In the genomic region with DNA sequence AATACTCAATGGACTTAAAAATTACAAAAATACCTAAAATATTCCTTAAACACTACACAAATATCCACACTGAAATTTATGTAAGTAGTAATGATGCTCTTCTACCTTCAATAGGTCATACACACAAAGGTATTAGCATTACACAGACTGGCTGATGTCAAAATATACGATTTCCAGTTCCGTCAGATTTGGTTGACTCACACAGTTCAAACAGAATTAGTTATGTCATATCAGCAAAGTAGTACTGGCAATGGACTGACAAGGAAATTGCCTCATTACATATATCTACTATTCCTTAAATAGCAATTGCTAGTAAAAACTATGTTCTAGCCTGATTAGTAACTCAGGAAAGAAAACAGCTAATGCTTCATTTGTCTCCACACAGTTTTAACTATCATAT, we compare ENCODE assay signal across 24 cellular contexts.
DNase-seq lines count a peak whose midpoint lies in the region; ATAC-seq and TF ChIP-seq lines count a peak whose summit lies in the region.
"Had no signal": no experiment of that assay in that cellular context is flagged by ENCODE, and none has a peak within 500 bp of the region (broad histone marks: within the 10 kb centered on the region; RNA-seq: fewer than 3 reads in every experiment).

No MANE protein-coding gene starts in this region.

- H3K27me3 ChIP-seq in SK-N-SH (ENCODE audit: insufficient read depth) = no peaks in the 10 kb centered on the region
- H3K27me3 ChIP-seq in neutrophil = no peaks in the 10 kb centered on the region
- H3K27me3 ChIP-seq: heart right ventricle, SJCRH30, upper lobe of right lung had no signal

- no peak overlapping the region for H2AFZ ChIP-seq in SK-N-SH (ENCODE audit: low read depth)
- H2AFZ ChIP-seq: PC-9 had no signal

- 0 out of 2 replicates have a peak, but pooled peaks cover 4% of the 10 kb centered on the region for H4K20me1 ChIP-seq in SK-N-SH (ENCODE audit: insufficient read depth)

- H3K4me2 ChIP-seq in SK-N-SH = no peak overlapping the region
- H3K4me2 ChIP-seq: PC-9 had no signal

- no peaks in the 10 kb centered on the region for H3F3A ChIP-seq in SK-N-SH (replicated peaks; ENCODE audit: insufficient read depth)

- H3K9me2 ChIP-seq in SK-N-SH = no peaks in the 10 kb centered on the region

- TF ChIP-seq CTCF in SK-N-SH (IDR thresholded peaks at IDR 0.05) = no peak
- no peak for TF ChIP-seq CTCF in epithelial cell of esophagus (IDR thresholded peaks at IDR 0.05; ENCODE audit: insufficient read depth, low read depth, low read length, missing control alignments)
- no peak for TF ChIP-seq CTCF in neutrophil (IDR thresholded peaks at IDR 0.05)

- H3K4me1 ChIP-seq in SK-N-SH (ENCODE audit: control insufficient read depth in 1 of 2, insufficient read depth in 2 of 2, low read depth in 1 of 2, low read length in 1 of 2) (no peaks in the 10 kb centered on the region; a peak in 1 of 4 replicates), neutrophil (ENCODE audit: control insufficient read depth in 1 of 2, insufficient read depth in 1 of 2, low read depth in 1 of 2, low read length in 1 of 2) (peaks cover 0 to 5% of the 10 kb centered on the region in 2 experiments)
- H3K4me1 ChIP-seq: SJCRH30, upper lobe of right lung had no signal

- POLR2A ChIA-PET in SK-N-SH (lab: Yijun Ruan, JAX) = no interaction called here

- 81% methylated on average over 2 of the region's 2 CpGs for WGBS in SK-N-SH (ENCODE audit: low lambda C conversion rate)

- H3K36me3 ChIP-seq in SK-N-SH (replicated peaks in 1 of 2; ENCODE audit: control insufficient read depth in 1 of 2, insufficient read depth in 2 of 2, low read length in 1 of 2) (peaks cover 7 to 10% of the 10 kb centered on the region in 2 experiments), neutrophil (peaks cover 19% of the 10 kb centered on the region)
- H3K36me3 ChIP-seq: upper lobe of right lung had no signal

- no peak for ATAC-seq in GM21367 (IDR thresholded peaks at IDR 0.05; ENCODE audit: unreplicated experiment)
- ATAC-seq: effector memory CD8-positive, alpha-beta T cell; upper lobe of right lung had no signal

- peaks cover 12% of the 10 kb centered on the region; the same call in 1 of the 2 replicates for H3K79me2 ChIP-seq in SK-N-SH (ENCODE audit: insufficient read depth)

- peak; percentile 34 for DNase-seq in DMS53 (lab: John Stamatoyannopoulos, UW)
- no peak for DNase-seq in DMS53 treated with DMSO at 0.1 percent for 48 hours (lab: John Stamatoyannopoulos, UW; ENCODE audit: unreplicated experiment)
- no peak for DNase-seq in SK-N-SH
- peak; percentile 70 for DNase-seq in epithelial cell of esophagus (ENCODE audit: low read depth)
- no peak for DNase-seq in activated CD4-positive, CD25-positive, alpha-beta regulatory T cell (lab: John Stamatoyannopoulos, UW)
- DNase-seq in GF-D8 (lab: John Stamatoyannopoulos, UW) = no peak
- DNase-seq: activated CD4-positive, alpha-beta T cell treated with anti-CD3 and anti-CD28 coated beads, Interleukin-2, amount 50 U/mL, for 4 hours; activated T-cell treated with anti-CD3 and anti-CD28 coated beads for 4 hours; AML-193; amniotic stem cell; cerebellar nuclear complex; effector memory CD8-positive, alpha-beta T cell; heart right ventricle; NCI-H1694; NCI-H748 treated with DMSO at 0.1 percent for 48 hours; nucleus accumbens; PC-9; retina; SJCRH30; upper lobe of right lung; WERI-Rb-1 had no signal

- H3K27ac ChIP-seq in SK-N-SH (ENCODE audit: low read depth in 2 of 2, low read length in 1 of 2) = no peak overlapping the region
- peak overlapping the region; percentile 37 for H3K27ac ChIP-seq in neutrophil
- H3K27ac ChIP-seq: 22Rv1, PC-9, SJCRH30, upper lobe of right lung, WERI-Rb-1 had no signal

- no peaks in the 10 kb centered on the region for H3K9me3 ChIP-seq in SK-N-SH
- H3K9me3 ChIP-seq in neutrophil = no peaks in the 10 kb centered on the region
- H3K9me3 ChIP-seq: heart right ventricle, SJCRH30, upper lobe of right lung had no signal

- no peak overlapping the region for H3K9ac ChIP-seq in SK-N-SH

- H3K4me3 ChIP-seq in SK-N-SH (ENCODE audit: low read depth in 2 of 2, low read length in 1 of 2) (no peak overlapping the region), epithelial cell of esophagus (ENCODE audit: low read length) (no peak overlapping the region), neutrophil (ENCODE audit: low read depth in 1 of 2, low read length in 1 of 2) (no peak overlapping the region)
- H3K4me3 ChIP-seq: heart right ventricle, PC-9, SJCRH30, upper lobe of right lung had no signal

- no peak for TF ChIP-seq RAD21 in SK-N-SH (IDR thresholded peaks at IDR 0.05; ENCODE audit: low read length)

- CTCF ChIA-PET in SK-N-SH (lab: Yijun Ruan, JAX) = no interaction called here

- no peak for TF ChIP-seq EP300 in SK-N-SH (IDR thresholded peaks at IDR 0.05; ENCODE audit: borderline replicate concordance in 1 of 2, low read depth in 1 of 2, low read length in 1 of 2)

TF ChIP-seq in SK-N-SH, 30 proteins besides CTCF, POLR2A, EP300 and RAD21:
- TF ChIP-seq, protein P1, sequence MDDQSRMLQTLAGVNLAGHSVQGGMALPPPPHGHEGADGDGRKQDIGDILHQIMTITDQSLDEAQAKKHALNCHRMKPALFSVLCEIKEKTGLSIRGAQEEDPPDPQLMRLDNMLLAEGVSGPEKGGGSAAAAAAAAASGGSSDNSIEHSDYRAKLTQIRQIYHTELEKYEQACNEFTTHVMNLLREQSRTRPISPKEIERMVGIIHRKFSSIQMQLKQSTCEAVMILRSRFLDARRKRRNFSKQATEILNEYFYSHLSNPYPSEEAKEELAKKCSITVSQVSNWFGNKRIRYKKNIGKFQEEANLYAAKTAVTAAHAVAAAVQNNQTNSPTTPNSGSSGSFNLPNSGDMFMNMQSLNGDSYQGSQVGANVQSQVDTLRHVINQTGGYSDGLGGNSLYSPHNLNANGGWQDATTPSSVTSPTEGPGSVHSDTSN (IDR thresholded peaks at IDR 0.05) = 0 out of 2 replicates have a peak, but pooled peaks have one; percentile 5
- TF ChIP-seq TEAD4 (IDR thresholded peaks at IDR 0.05; ENCODE audit: borderline replicate concordance, insufficient read depth) = no peak

Comparison
In these comparisons a context has a peak if more than half of its experiments do, and no peak if none do; other contexts are left out.
1. DNase-seq: peak in DMS53 (single experiment) and epithelial cell of esophagus (single experiment); none in DMS53 treated with DMSO at 0.1 percent for 48 hours (single experiment), SK-N-SH (single experiment), activated CD4-positive, CD25-positive, alpha-beta regulatory T cell (0 of 4) and GF-D8 (single experiment).